Comparison of ENCODE assay signal across 35 cellular contexts in genomic region chr6:13918686-13919085, GRCh38.
"Had no signal": no experiment of that assay in that cellular context is flagged by ENCODE, and none has a peak within 500 bp of the region (broad histone marks: within the 10 kb centered on the region; RNA-seq: fewer than 3 reads in every experiment).

No MANE protein-coding gene starts in this region.

- H3K27me3 ChIP-seq: Peyer's patch had no signal

- H3K4me1 ChIP-seq: adrenal gland, Peyer's patch had no signal

- H3K9me3 ChIP-seq: adrenal gland, Peyer's patch had no signal

- H3K27ac ChIP-seq: adrenal gland, KMS-11, Peyer's patch, RWPE1, VCaP had no signal

- H3K27ac Mint-ChIP-seq: activated B cell treated with CpG ODN at 0.5 μM for 24 hours; activated CD4-positive, alpha-beta memory T cell treated with anti-CD3 and anti-CD28 coated beads for 36 hours; activated naive CD4-positive, alpha-beta T cell treated with anti-CD3 and anti-CD28 coated beads for 36 hours; activated T-helper 1 cell treated with anti-CD3 and anti-CD28 coated beads, Interleukin-12 subunit alpha, Interleukin-12 subunit beta, Interleukin-2, Interleukin-4 antibody, amounts not matched to agents 30 ng/mL and 10 ng/mL and 1 ng/mL, durations not matched to agents 14 hours and 24 hours and 36 hours had no signal

- H3K4me3 ChIP-seq: adrenal gland, Peyer's patch had no signal

- H3K4me2 ChIP-seq: KMS-11 had no signal

- H3K9me3 Mint-ChIP-seq: activated B cell treated with CpG ODN at 0.5 μM for 24 hours; activated CD4-positive, alpha-beta memory T cell treated with anti-CD3 and anti-CD28 coated beads for 36 hours; activated naive CD4-positive, alpha-beta T cell treated with anti-CD3 and anti-CD28 coated beads for 36 hours; activated naive CD4-positive, alpha-beta T cell treated with anti-CD3 and anti-CD28 coated beads, Interleukin-2, amount 50 U/mL, for 72 hours; activated T-cell treated with anti-CD3 and anti-CD28 coated beads, Interleukin-2, amount 50 U/mL, for 4 hours; activated T-helper 1 cell treated with anti-CD3 and anti-CD28 coated beads, Interleukin-12 subunit alpha, Interleukin-12 subunit beta, Interleukin-2, Interleukin-4 antibody, amounts not matched to agents 30 ng/mL and 10 ng/mL and 1 ng/mL, durations not matched to agents 14 hours and 24 hours and 36 hours; brain had no signal

- H3K36me3 ChIP-seq: adrenal gland, Peyer's patch had no signal

- H3K9ac ChIP-seq: KMS-11 had no signal

- DNase-seq: activated B cell treated with CpG ODN at 0.5 μM for 24 hours; activated CD4-positive, alpha-beta memory T cell treated with anti-CD3 and anti-CD28 coated beads for 36 hours; activated CD4-positive, alpha-beta T cell treated with anti-CD3 and anti-CD28 coated beads for 4 hours; activated CD4-positive, alpha-beta T cell treated with anti-CD3 and anti-CD28 coated beads, Interleukin-2, amount 50 U/mL, for 1 hour; activated CD4-positive, CD25-positive, alpha-beta regulatory T cell treated with anti-CD3 and anti-CD28 coated beads, Interleukin-2, amount 50 U/mL, for 72 hours; activated CD8-positive, alpha-beta memory T cell treated with anti-CD3 and anti-CD28 coated beads, Interleukin-2, amount 50 U/mL, for 4 hours; activated gamma-delta T cell treated with Interleukin-2 at 50 U/mL for 16 hours; activated naive CD4-positive, alpha-beta T cell treated with anti-CD3 and anti-CD28 coated beads for 36 hours; activated T-cell treated with anti-CD3 and anti-CD28 coated beads for 4 hours; activated T-cell treated with anti-CD3 and anti-CD28 coated beads, Interleukin-2, amount 50 U/mL, for 4 hours; adrenal gland; caudate nucleus; cerebellar nuclear complex; MM.1S; MV-4-11; NCI-H1092; NCI-H1436 treated with DMSO at 0.1 percent for 48 hours; NCI-H1694 treated with DMSO at 0.1 percent for 48 hours; NCI-H2029; NCI-H345; NCI-H524; NCI-H774; Peyer's patch; SIG-M5; SW 1271; T-helper 1 cell; T-helper 2 cell; T-helper 9 cell had no signal

- ATAC-seq: activated naive CD4-positive, alpha-beta T cell treated with anti-CD3 and anti-CD28 coated beads, Interleukin-2, amount 50 U/mL, for 72 hours; activated T-cell treated with anti-CD3 and anti-CD28 coated beads, Interleukin-2, amount 50 U/mL, for 4 hours; Right ventricle myocardium inferior had no signal

- H3K4me3 Mint-ChIP-seq: activated B cell treated with CpG ODN at 0.5 μM for 24 hours; activated CD4-positive, alpha-beta memory T cell treated with anti-CD3 and anti-CD28 coated beads for 36 hours; activated naive CD4-positive, alpha-beta T cell treated with anti-CD3 and anti-CD28 coated beads for 36 hours; activated T-cell treated with anti-CD3 and anti-CD28 coated beads, Interleukin-2, amount 50 U/mL, for 4 hours; activated T-helper 1 cell treated with anti-CD3 and anti-CD28 coated beads, Interleukin-12 subunit alpha, Interleukin-12 subunit beta, Interleukin-2, Interleukin-4 antibody, amounts not matched to agents 30 ng/mL and 10 ng/mL and 1 ng/mL, durations not matched to agents 14 hours and 24 hours and 36 hours had no signal
